In genomic region chr2:189770590-189771322, GRCh38 we compare ENCODE assay signal across 18 cellular contexts. TPM values are rescaled to one million over a fixed set of nuclear protein-coding genes. Genes with fewer than 3 reads are reported as not detected.
DNase-seq lines count a peak whose midpoint lies in the region; ATAC-seq, FAIRE-seq and TF ChIP-seq lines count a peak whose summit lies in the region.
"Had no signal": no experiment of that assay in that cellular context is flagged by ENCODE, and none has a peak within 500 bp of the region (broad histone marks: within the 10 kb centered on the region; RNA-seq: fewer than 3 reads in every experiment).

No MANE protein-coding gene starts in this region.

- H3F3A ChIP-seq in neural progenitor cell (ENCODE audit: low read depth) = no peaks in the 10 kb centered on the region

- ATAC-seq in K562 (peak; percentile 62), HG03095 (IDR thresholded peaks at IDR 0.05; ENCODE audit: unreplicated experiment) (no peak)
- ATAC-seq: A549, GM12878, HCT116 had no signal

- BruUV-seq in K562 (replicated peaks; lab: Mats Ljungman, UMichigan) = no TSS peak

- H2AFZ ChIP-seq in K562 (ENCODE audit: low read depth, low read length) (no peak overlapping the region), neural progenitor cell (replicated peaks) (no peak overlapping the region)

- H3K27me3 ChIP-seq in ascending aorta (no peaks in the 10 kb centered on the region), K562 (ENCODE audit: control insufficient read depth in 2 of 2, insufficient read depth in 2 of 2, low read length in 2 of 2) (no peaks in the 10 kb centered on the region), neural progenitor cell (no peaks in the 10 kb centered on the region), skeletal muscle tissue (ENCODE audit: control insufficient read depth in 3 of 3, insufficient read depth in 3 of 3, low read length in 3 of 3) (no peaks in the 10 kb centered on the region)
- H3K27me3 ChIP-seq: BLaER1 had no signal

- H4K20me1 ChIP-seq in K562 (replicated peaks; ENCODE audit: control insufficient read depth, insufficient read depth, low read length) (no peaks in the 10 kb centered on the region; the same call in 1 of the 2 replicates), neural progenitor cell (ENCODE audit: low read depth) (no peaks in the 10 kb centered on the region)
- H4K20me1 ChIP-seq: BLaER1 had no signal

- no peaks in the 10 kb centered on the region for H3K4me1 Mint-ChIP-seq in neural progenitor cell

- no peaks in the 10 kb centered on the region for H3K9me3 Mint-ChIP-seq in neural progenitor cell
- H3K9me3 Mint-ChIP-seq: CD14-positive monocyte, HFFc6 had no signal

- H3K36me3 ChIP-seq in ascending aorta (peaks cover 41 to 52% of the 10 kb centered on the region in 2 donors), K562 (ENCODE audit: control insufficient read depth, insufficient read depth, low read length) (peaks cover 68% of the 10 kb centered on the region), neural progenitor cell (peaks cover 54% of the 10 kb centered on the region), skeletal muscle tissue (ENCODE audit: control insufficient read depth in 3 of 3, insufficient read depth in 3 of 3, low read length in 3 of 3) (peaks cover 5 to 45% (median 20%) of the 10 kb centered on the region in 3 donors)

- H3K79me2 ChIP-seq in K562 (ENCODE audit: control insufficient read depth, insufficient read depth, low read length) = no peaks in the 10 kb centered on the region
- H3K79me2 ChIP-seq in neural progenitor cell (ENCODE audit: low read depth) = no peaks in the 10 kb centered on the region

- no peak for TF ChIP-seq POLR2A in K562 (conservative IDR thresholded peaks at IDR 0.05)

- intact Hi-C loops in ascending aorta (cut with DNase I) (no loop called here), K562 (cut with micrococcal nuclease) (no loop called here)

- H3K36me3 Mint-ChIP-seq in neural progenitor cell = peaks cover 17% of the 10 kb centered on the region

- no peaks in the 10 kb centered on the region for H3K27me3 Mint-ChIP-seq in neural progenitor cell (ENCODE audit: insufficient read depth, low read depth)
- H3K27me3 Mint-ChIP-seq: CD4-positive, alpha-beta memory T cell had no signal

- H3K4me2 ChIP-seq in K562 (ENCODE audit: insufficient read depth, low read length) (no peak overlapping the region), neural progenitor cell (no peak overlapping the region)
- H3K4me2 ChIP-seq: A549, BLaER1 had no signal

- H3K9ac ChIP-seq in K562 (ENCODE audit: insufficient read depth in 1 of 2, low read depth in 2 of 2, low read length in 2 of 2) = peak overlapping the region in 1 of 2 experiments; percentile 17; a peak in 1 of 4 replicates
- H3K9ac ChIP-seq in neural progenitor cell = no peak overlapping the region
- no peak overlapping the region for H3K9ac ChIP-seq in skeletal muscle tissue (ENCODE audit: low read depth in 1 of 3, low read length in 3 of 3)
- H3K9ac ChIP-seq: BLaER1 had no signal

- DNase-seq in ascending aorta (ENCODE audit: low spot score in 2 of 2) (no peak), K562 (ENCODE audit: extremely low read depth in 1 of 4, low spot score in 3 of 4) (peak in 2 of 4 experiments; percentile 7 to 22), neural progenitor cell (ENCODE audit: low spot score) (no peak), NCI-H128 (lab: John Stamatoyannopoulos, UW; ENCODE audit: unreplicated experiment) (no peak), GDM1 (lab: John Stamatoyannopoulos, UW) (no peak), NCI-H2171 treated with DMSO at 0.1 percent for 48 hours (lab: John Stamatoyannopoulos, UW) (no peak)
- DNase-seq: CD4-positive, alpha-beta memory T cell; DMS79 treated with DMSO at 0.1 percent for 48 hours; GOT3; H7; HFFc6 had no signal

- peak; percentile 55 for FAIRE-seq in K562 (lab: Jason Lieb, UNC)
- FAIRE-seq: A549, GM12878 had no signal

- in situ Hi-C loops in K562 (cut with MboI) = no loop called here

- TF ChIP-seq RAD21 in K562 (CRISPR knock-in tag; conservative IDR thresholded peaks at IDR 0.05 in 1 of 2, IDR thresholded peaks at IDR 0.05 in 1 of 2) = no peak

- H3K4me1 ChIP-seq in ascending aorta = peaks cover 0 to 9% of the 10 kb centered on the region in 2 donors
- no peaks in the 10 kb centered on the region; a peak in 1 of 5 replicates for H3K4me1 ChIP-seq in K562 (replicated peaks in 1 of 2; ENCODE audit: control insufficient read depth in 2 of 2, insufficient read depth in 2 of 2, low read length in 2 of 2)
- no peaks in the 10 kb centered on the region for H3K4me1 ChIP-seq in neural progenitor cell
- no peaks in the 10 kb centered on the region for H3K4me1 ChIP-seq in skeletal muscle tissue (ENCODE audit: control insufficient read depth in 3 of 3, insufficient read depth in 3 of 3, low read length in 3 of 3)
- H3K4me1 ChIP-seq: A549, BLaER1 had no signal

- peak overlapping the region; percentile 21 to 72 for H3K27ac ChIP-seq in ascending aorta
- peak overlapping the region; percentile 57; the same call in 2 of the 3 replicates for H3K27ac ChIP-seq in K562 (ENCODE audit: extremely low read depth, low read depth, low read length)
- peak overlapping the region; percentile 10 for H3K27ac ChIP-seq in neural progenitor cell
- peak overlapping the region; percentile 11 for H3K27ac ChIP-seq in skeletal muscle tissue (ENCODE audit: low read depth, low read length)
- H3K27ac ChIP-seq: A549, BLaER1 had no signal

- TF ChIP-seq CTCF in ascending aorta (IDR thresholded peaks at IDR 0.05) (no peak), K562 (IDR thresholded peaks at IDR 0.05 in 2 of 3, conservative IDR thresholded peaks at IDR 0.05 in 1 of 3; ENCODE audit: insufficient read depth in 2 of 3, low read depth in 1 of 3, low read length in 3 of 3) (no peak), neural progenitor cell (IDR thresholded peaks at IDR 0.05) (no peak)

- POLR2A ChIA-PET in K562 (lab: Yijun Ruan, JAX) = interaction anchor here (2.1 kb wide), 1 partner anchor 8 kb away, joined by 11 read pairs; the partner anchor contains the start of gene OSGEPL1

- H3K4me3 Mint-ChIP-seq in neural progenitor cell = no peak overlapping the region
- H3K4me3 Mint-ChIP-seq: CD14-positive monocyte; CD4-positive, alpha-beta memory T cell; HFFc6 had no signal

- no peak for TF ChIP-seq EP300 in K562 (IDR thresholded peaks at IDR 0.05; ENCODE audit: low read length)

- no peaks in the 10 kb centered on the region for H3K9me1 ChIP-seq in K562 (ENCODE audit: control insufficient read depth, insufficient read depth, low read length)

- WGBS in K562 (ENCODE audit: insufficient coverage, low coverage, missing lambda C conversion rate) = 38% methylated on average over 6 of the region's 6 CpGs

- H3K4me3 ChIP-seq in ascending aorta (no peak overlapping the region), K562 (no peak overlapping the region), neural progenitor cell (no peak overlapping the region), skeletal muscle tissue (ENCODE audit: low read length in 3 of 3) (no peak overlapping the region)
- H3K4me3 ChIP-seq: A549, BLaER1, GM12878 had no signal

- CTCF ChIA-PET in K562 (lab: Yijun Ruan, JAX; ENCODE audit: low intra/inter-chr PET ratio) = no interaction called here

- no peaks in the 10 kb centered on the region for H3K9me3 ChIP-seq in ascending aorta
- no peaks in the 10 kb centered on the region for H3K9me3 ChIP-seq in K562 (replicated peaks; ENCODE audit: control insufficient read depth, insufficient read depth, low read depth, low read length)
- H3K9me3 ChIP-seq in neural progenitor cell (ENCODE audit: low read depth) = no peaks in the 10 kb centered on the region
- no peaks in the 10 kb centered on the region for H3K9me3 ChIP-seq in skeletal muscle tissue (ENCODE audit: control insufficient read depth in 3 of 3, low read length in 3 of 3)
- H3K9me3 ChIP-seq: A549, BLaER1 had no signal

- no peak overlapping the region for H3K27ac Mint-ChIP-seq in neural progenitor cell
- H3K27ac Mint-ChIP-seq: CD14-positive monocyte, HFFc6 had no signal

RNA-seq across cellular contexts. Expression of gene OSGEPL1, which starts 8.2 kb away (rescaled TPM):
- total RNA-seq in ascending aorta (not detected), K562 (2014; rRNA removed) (3.6 and 3.7 TPM in 2 replicates), K562 (2014; rRNA removed; fragmentation: Illumina TruSeq; extraction: Trizol) (6.0 and 6.5 TPM in 2 replicates), K562 (2015; rRNA removed; fragmentation: Illumina TruSeq; extraction: Trizol) (5.3 and 6.5 TPM in 2 replicates), K562 (2021) (2.5 and 3.7 TPM in 2 replicates), neural progenitor cell (ENCODE audit: low replicate concordance) (29.6 and 51.5 TPM in 2 replicates), skeletal muscle tissue (15.1 TPM)
- 6.3 and 13.1 TPM in 2 replicates for total RNA-seq in K562 (2011; cell fraction: chromatin; rRNA removed; ENCODE audit: low replicate concordance)
- 6.0 and 6.7 TPM in 2 replicates for total RNA-seq in K562 (2011; cell fraction: nucleolus; rRNA removed)
- total RNA-seq in K562 (2011; cell fraction: nucleoplasm; rRNA removed) = 6.5 and 8.3 TPM in 2 replicates
- polyA plus RNA-seq in K562 (2011; rRNA removed) (10.4 and 10.8 TPM in 2 replicates), K562 (2014; fragmentation: Illumina TruSeq; extraction: Trizol) (5.0 and 5.2 TPM in 2 replicates), K562 (2014; fragmentation: Nextera tagmentation; extraction: Ambion mirVana) (1 to 10 TPM; 8.9 to 9.3 TPM), K562 (2014; rRNA removed) (5.1 and 6.0 TPM in 2 replicates)
- polyA plus RNA-seq in K562 (2011; cell fraction: cytosol; rRNA removed) = 1.6 and 3.5 TPM in 2 replicates
- 8.3 and 13.3 TPM in 2 replicates for polyA plus RNA-seq in K562 (2011; cell fraction: nucleus; rRNA removed)
- polyA plus RNA-seq in K562 (2012) = 3.6 and 4.7 TPM in 2 replicates
- 5.7 and 7.6 TPM in 2 replicates for polyA minus RNA-seq in K562 (2011; rRNA and poly(A)+ RNA removed)
- 2.2 and 3.4 TPM in 2 replicates for polyA minus RNA-seq in K562 (2011; cell fraction: cytosol; rRNA and poly(A)+ RNA removed)
- polyA minus RNA-seq in K562 (2011; cell fraction: nucleus; rRNA and poly(A)+ RNA removed) = 7.5 and 14.2 TPM in 2 replicates

RNA-seq across cellular contexts. Expression of gene ORMDL1, which starts 13.4 kb away (rescaled TPM):
- total RNA-seq in ascending aorta = 68.6 TPM
- total RNA-seq in K562 (2011; cell fraction: chromatin; rRNA removed; ENCODE audit: low replicate concordance) = 35.1 and 80.6 TPM in 2 replicates
- 19.5 and 23.3 TPM in 2 replicates for total RNA-seq in K562 (2011; cell fraction: nucleolus; rRNA removed)
- total RNA-seq in K562 (2011; cell fraction: nucleoplasm; rRNA removed) = 43.8 and 59.6 TPM in 2 replicates
- 28.9 and 35.1 TPM in 2 replicates for total RNA-seq in K562 (2014; rRNA removed)
- total RNA-seq in K562 (2014; rRNA removed; fragmentation: Illumina TruSeq; extraction: Trizol) = 48.9 and 54.1 TPM in 2 replicates
- total RNA-seq in K562 (2015; rRNA removed; fragmentation: Illumina TruSeq; extraction: Trizol) = 44.3 and 50.6 TPM in 2 replicates
- 33.8 and 35.3 TPM in 2 replicates for total RNA-seq in K562 (2021)
- 59.1 and 74.2 TPM in 2 replicates for polyA plus RNA-seq in K562 (2011; rRNA removed)
- 15.6 and 28.6 TPM in 2 replicates for polyA plus RNA-seq in K562 (2011; cell fraction: cytosol; rRNA removed)
- 74.3 and 102 TPM in 2 replicates for polyA plus RNA-seq in K562 (2011; cell fraction: nucleus; rRNA removed)
- polyA plus RNA-seq in K562 (2012) = 31.6 and 46.2 TPM in 2 replicates
- polyA plus RNA-seq in K562 (2014; fragmentation: Illumina TruSeq; extraction: Trizol) = 41.4 and 47.2 TPM in 2 replicates
- 10 to 100 TPM; 50.0 to 57.5 TPM for polyA plus RNA-seq in K562 (2014; fragmentation: Nextera tagmentation; extraction: Ambion mirVana)
- 62.9 and 69.0 TPM in 2 replicates for polyA plus RNA-seq in K562 (2014; rRNA removed)
- polyA minus RNA-seq in K562 (2011; rRNA and poly(A)+ RNA removed) = 27.6 and 33.7 TPM in 2 replicates
- 7.7 and 8.8 TPM in 2 replicates for polyA minus RNA-seq in K562 (2011; cell fraction: cytosol; rRNA and poly(A)+ RNA removed)
- polyA minus RNA-seq in K562 (2011; cell fraction: nucleus; rRNA and poly(A)+ RNA removed) = 18.7 and 29.1 TPM in 2 replicates
- total RNA-seq in neural progenitor cell (ENCODE audit: low replicate concordance) = 98.8 and 171 TPM in 2 replicates
- total RNA-seq in skeletal muscle tissue = 29.7 TPM

RNA-seq across cellular contexts. Expression of gene PMS1, which starts 13.5 kb away (rescaled TPM):
- 8.7 TPM for total RNA-seq in ascending aorta
- 23.9 and 58.8 TPM in 2 replicates for total RNA-seq in K562 (2011; cell fraction: chromatin; rRNA removed; ENCODE audit: low replicate concordance)
- total RNA-seq in K562 (2011; cell fraction: nucleolus; rRNA removed) = 13.7 and 15.5 TPM in 2 replicates
- total RNA-seq in K562 (2011; cell fraction: nucleoplasm; rRNA removed) = 22.4 and 33.4 TPM in 2 replicates
- total RNA-seq in K562 (2014; rRNA removed) = 17.6 TPM in 2 replicates
- total RNA-seq in K562 (2014; rRNA removed; fragmentation: Illumina TruSeq; extraction: Trizol) = 28.1 and 28.2 TPM in 2 replicates
- 26.6 and 29.8 TPM in 2 replicates for total RNA-seq in K562 (2015; rRNA removed; fragmentation: Illumina TruSeq; extraction: Trizol)
- total RNA-seq in K562 (2021) = 24.7 and 31.5 TPM in 2 replicates
- 20.0 and 24.2 TPM in 2 replicates for polyA plus RNA-seq in K562 (2011; rRNA removed)
- polyA plus RNA-seq in K562 (2011; cell fraction: cytosol; rRNA removed) = 5.9 and 6.8 TPM in 2 replicates
- polyA plus RNA-seq in K562 (2011; cell fraction: nucleus; rRNA removed) = 17.3 and 18.1 TPM in 2 replicates
- polyA plus RNA-seq in K562 (2012) = 13.5 and 14.3 TPM in 2 replicates
- 18.6 and 26.2 TPM in 2 replicates for polyA plus RNA-seq in K562 (2014; fragmentation: Illumina TruSeq; extraction: Trizol)
- polyA plus RNA-seq in K562 (2014; fragmentation: Nextera tagmentation; extraction: Ambion mirVana) = 10 to 100 TPM; 14.5 to 19.9 TPM
- polyA plus RNA-seq in K562 (2014; rRNA removed) = 20.3 and 24.7 TPM in 2 replicates
- 28.2 and 31.3 TPM in 2 replicates for polyA minus RNA-seq in K562 (2011; rRNA and poly(A)+ RNA removed)
- polyA minus RNA-seq in K562 (2011; cell fraction: cytosol; rRNA and poly(A)+ RNA removed) = 13.8 and 19.7 TPM in 2 replicates
- 26.5 and 41.3 TPM in 2 replicates for polyA minus RNA-seq in K562 (2011; cell fraction: nucleus; rRNA and poly(A)+ RNA removed)
- 61.3 and 97.9 TPM in 2 replicates for total RNA-seq in neural progenitor cell (ENCODE audit: low replicate concordance)
- 39.1 TPM for total RNA-seq in skeletal muscle tissue
